Comparison of ENCODE assay signal across 14 cellular contexts in the genomic region with DNA sequence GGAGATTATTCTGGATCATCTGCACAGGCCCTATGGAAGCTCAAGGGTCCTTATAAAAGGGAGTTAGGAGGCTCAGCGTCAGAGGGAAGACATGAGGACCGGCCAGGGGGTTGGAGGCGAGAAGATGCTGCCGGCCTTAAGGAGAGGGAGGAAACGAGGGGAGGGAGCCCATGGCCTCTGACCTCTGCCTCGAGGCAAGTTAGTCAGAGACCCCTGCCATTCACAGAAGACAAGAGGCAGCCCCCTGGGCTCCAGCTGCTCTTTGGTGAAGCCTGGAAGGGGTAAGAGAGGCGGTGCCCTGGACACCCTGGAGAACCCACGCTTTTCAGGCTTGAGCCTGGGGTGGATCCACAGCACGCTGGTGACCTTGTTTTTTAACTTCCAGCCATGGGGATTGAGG. TPM values are rescaled to one million over a fixed set of nuclear protein-coding genes. Genes with fewer than 3 reads are reported as not detected.
"Had no signal": no experiment of that assay in that cellular context is flagged by ENCODE, and none has a peak within 500 bp of the region (broad histone marks: within the 10 kb centered on the region; RNA-seq: fewer than 3 reads in every experiment).

No MANE protein-coding gene starts in this region.

- H3K9me3 ChIP-seq: right atrium auricular region, transverse colon had no signal

- H3K36me3 Mint-ChIP-seq: activated naive CD8-positive, alpha-beta T cell treated with anti-CD3 and anti-CD28 coated beads, Interleukin-2, amount 10 ng/mL, durations not matched to agents 7 days and 5 days; mesothelial cell of epicardium had no signal

- H3K79me2 ChIP-seq: hepatocyte had no signal

- H3K27me3 ChIP-seq: hepatocyte, right atrium auricular region had no signal

- DNase-seq: activated effector memory CD4-positive, alpha-beta T cell treated with Interleukin-2 at 50 U/mL for 16 hours; activated naive CD8-positive, alpha-beta T cell treated with anti-CD3 and anti-CD28 coated beads, Interleukin-2, amount 10 ng/mL, durations not matched to agents 7 days and 5 days; activated T-cell treated with anti-CD3 and anti-CD28 coated beads, Interleukin-2, amount 50 U/mL, for 1 hour; aorta; effector CD8-positive, alpha-beta T cell; kidney glomerular epithelial cell; small intestine; T-helper 2 cell; transverse colon had no signal

- H3K4me3 Mint-ChIP-seq: activated naive CD8-positive, alpha-beta T cell treated with anti-CD3 and anti-CD28 coated beads, Interleukin-2, amount 10 ng/mL, durations not matched to agents 7 days and 5 days; mesothelial cell of epicardium had no signal

- H3K4me1 Mint-ChIP-seq: activated naive CD8-positive, alpha-beta T cell treated with anti-CD3 and anti-CD28 coated beads, Interleukin-2, amount 10 ng/mL, durations not matched to agents 7 days and 5 days; mesothelial cell of epicardium had no signal

- ATAC-seq: activated CD4-positive, CD25-positive, alpha-beta regulatory T cell treated with anti-CD3 and anti-CD28 coated beads, Interleukin-2, amount 50 U/mL, for 24 hours had no signal

- H3K4me3 ChIP-seq: hepatocyte, right atrium auricular region, transverse colon had no signal

- H2AFZ ChIP-seq: hepatocyte had no signal

- H3K36me3 ChIP-seq: right atrium auricular region, transverse colon had no signal

- H3K27ac ChIP-seq: hepatocyte, right atrium auricular region, transverse colon had no signal

- H3K4me1 ChIP-seq: transverse colon had no signal

- H3K4me2 ChIP-seq: hepatocyte had no signal

- H3K27ac Mint-ChIP-seq: activated naive CD8-positive, alpha-beta T cell treated with anti-CD3 and anti-CD28 coated beads, Interleukin-2, amount 10 ng/mL, durations not matched to agents 7 days and 5 days; mesothelial cell of epicardium had no signal

RNA-seq across cellular contexts. Expression of a gene that starts 49.5 kb away (rescaled TPM):
- total RNA-seq: activated naive CD8-positive, alpha-beta T cell treated with anti-CD3 and anti-CD28 coated beads, Interleukin-2, amount 10 ng/mL, durations not matched to agents 7 days and 5 days; myocyte had no signal
